ENCODE assay signal across 19 cellular contexts in the genomic region with DNA sequence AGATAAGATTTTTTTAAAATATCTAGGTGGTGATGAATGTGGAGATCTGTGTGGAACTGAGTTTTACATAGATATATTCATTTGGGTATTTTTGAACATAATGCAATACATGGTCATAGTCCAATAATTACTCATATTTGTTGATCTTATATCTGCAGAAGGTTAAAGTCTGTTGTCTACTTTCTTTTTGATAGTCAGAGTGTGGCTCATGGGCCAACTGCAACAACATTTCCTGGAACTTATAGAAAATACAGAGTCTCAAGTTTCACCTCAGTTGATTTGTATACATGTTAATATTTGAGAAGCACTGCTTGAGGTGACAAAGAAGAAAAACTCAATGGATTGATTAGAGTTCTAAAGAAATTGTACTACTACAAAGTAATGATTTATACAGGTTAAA.
A peak's percentile ranks its signal among the peaks of the same experiment; 100 is the strongest.
DNase-seq lines count a peak whose midpoint lies in the region; FAIRE-seq and TF ChIP-seq lines count a peak whose summit lies in the region.
"Had no signal": no experiment of that assay in that cellular context is flagged by ENCODE, and none has a peak within 500 bp of the region (broad histone marks: within the 10 kb centered on the region; RNA-seq: fewer than 3 reads in every experiment).

No MANE protein-coding gene starts in this region.

- H3K4me3 ChIP-seq in bronchial epithelial cell (ENCODE audit: low read depth, low read length) (no peak overlapping the region), small intestine (ENCODE audit: low read depth in 1 of 2, low read length in 2 of 2) (no peak overlapping the region)
- H3K4me3 ChIP-seq: BLaER1 treated with 17β-estradiol and CSF1 and Interleukin-3, amounts not matched to agents 10 nM and 100 nM had no signal

- H3K9me3 ChIP-seq in small intestine (ENCODE audit: control insufficient read depth, low read depth) = no peaks in the 10 kb centered on the region
- H3K9me3 ChIP-seq: BLaER1 treated with 17β-estradiol and CSF1 and Interleukin-3, amounts not matched to agents 10 nM and 100 nM; Caco-2 had no signal

- H3K4me1 ChIP-seq in small intestine (ENCODE audit: control insufficient read depth in 2 of 2, insufficient read depth in 1 of 2, low read depth in 1 of 2, low read length in 1 of 2) = no peaks in the 10 kb centered on the region
- H3K4me1 ChIP-seq: Caco-2 had no signal

- no peak for TF ChIP-seq CTCF in bronchial epithelial cell (IDR thresholded peaks at IDR 0.05; ENCODE audit: insufficient read depth, low read length, severe bottlenecking)

- TF ChIP-seq POLR2A in H54 (IDR thresholded peaks at IDR 0.05; ENCODE audit: low read depth, low read length) = no peak

- in situ Hi-C loops in ACHN (cut with HindIII; ENCODE audit: low pct_ligation_motif_present, low pct_unique_long_range_greater_than_20kb, low sequenced_read_pairs) = no loop called here

- DNase-seq in OCI-M1 (lab: John Stamatoyannopoulos, UW) (peak; percentile 44), bronchial epithelial cell (ENCODE audit: low read depth) (peak; percentile 55), small intestine (peak; percentile 14), H54 (ENCODE audit: insufficient read length, low spot score) (no peak), ACHN (no peak)
- no peak for DNase-seq in activated CD8-positive, alpha-beta memory T cell treated with anti-CD3 and anti-CD28 coated beads, Interleukin-2, amount 50 U/mL, for 48 hours
- DNase-seq: 8988T; AML-193; Caco-2; Calu3; CD4-positive, alpha-beta T cell; CD8-positive, alpha-beta T cell; DMS79 treated with DMSO at 0.1 percent for 48 hours; GF-D8 had no signal

- no peaks in the 10 kb centered on the region for H3K36me3 ChIP-seq in bronchial epithelial cell (ENCODE audit: control insufficient read depth, insufficient read depth, low read length)
- no peaks in the 10 kb centered on the region for H3K36me3 ChIP-seq in small intestine (ENCODE audit: control insufficient read depth in 2 of 2, insufficient read depth in 2 of 2, low read length in 2 of 2)
- H3K36me3 ChIP-seq: BLaER1 treated with 17β-estradiol and CSF1 and Interleukin-3, amounts not matched to agents 10 nM and 100 nM had no signal

- no peak overlapping the region for H3K27ac ChIP-seq in small intestine (ENCODE audit: low read depth in 1 of 2, low read length in 1 of 2)
- H3K27ac ChIP-seq: BLaER1 treated with 17β-estradiol and CSF1 and Interleukin-3, amounts not matched to agents 10 nM and 100 nM; C4-2B had no signal

- H3K27me3 ChIP-seq in bronchial epithelial cell (ENCODE audit: control insufficient read depth, insufficient read depth, low read length) (no peaks in the 10 kb centered on the region), small intestine (ENCODE audit: control insufficient read depth in 2 of 2, insufficient read depth in 2 of 2, low read length in 2 of 2) (no peaks in the 10 kb centered on the region)
- H3K27me3 ChIP-seq: BLaER1 treated with 17β-estradiol and CSF1 and Interleukin-3, amounts not matched to agents 10 nM and 100 nM had no signal

- no peak for FAIRE-seq in bronchial epithelial cell (lab: Jason Lieb, UNC)
- FAIRE-seq in small intestine (lab: Jason Lieb, UNC) = no peak
- no peak for FAIRE-seq in H54 (lab: Jason Lieb, UNC)
- FAIRE-seq: D721Med, G401.6, GM12891 had no signal

Comparison
In these comparisons a context has a peak if more than half of its experiments do, and no peak if none do; other contexts are left out.
1. DNase-seq: peak in OCI-M1 (single experiment), bronchial epithelial cell (single experiment) and small intestine (single experiment); none in H54 (single experiment), ACHN (single experiment) and activated CD8-positive, alpha-beta memory T cell treated with anti-CD3 and anti-CD28 coated beads, Interleukin-2, amount 50 U/mL, for 48 hours (single experiment).